In the genomic region with DNA sequence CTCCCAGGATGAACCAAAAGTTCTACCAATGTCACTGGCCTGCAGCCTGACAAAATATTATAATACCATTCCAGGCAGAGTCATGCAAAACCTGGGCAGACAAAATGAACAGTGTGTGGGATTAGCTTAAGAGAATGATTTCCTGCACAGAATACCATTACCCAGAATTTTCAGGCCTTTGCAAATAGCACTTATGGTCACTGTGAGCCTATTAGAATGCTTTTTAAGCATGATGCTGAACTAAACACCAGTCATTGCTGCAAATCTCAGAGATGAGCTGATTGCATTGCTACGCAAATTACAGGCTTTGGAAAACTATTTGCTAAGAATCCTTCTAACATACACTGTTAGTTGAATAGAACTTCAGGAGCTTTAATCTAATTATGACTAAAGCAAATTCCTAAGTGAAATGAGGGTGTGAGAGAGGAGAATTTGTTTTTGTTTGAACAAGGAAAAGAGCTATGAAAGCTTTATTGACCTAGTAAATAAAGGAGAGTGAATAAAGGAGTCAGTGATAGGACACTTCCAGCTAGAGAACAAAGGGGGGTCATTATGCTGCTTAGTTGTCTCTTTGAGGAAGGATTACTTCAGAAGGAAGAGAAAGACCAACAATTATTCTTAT, we compare ENCODE assay signal across 19 cellular contexts.
DNase-seq lines count a peak whose midpoint lies in the region; ATAC-seq and TF ChIP-seq lines count a peak whose summit lies in the region.
"Had no signal": no experiment of that assay in that cellular context is flagged by ENCODE, and none has a peak within 500 bp of the region (broad histone marks: within the 10 kb centered on the region; RNA-seq: fewer than 3 reads in every experiment).

No MANE protein-coding gene starts in this region.

- H3K79me1 ChIP-seq in mesenchymal stem cell (replicated peaks; ENCODE audit: low read length, poor library complexity, severe bottlenecking), result no peaks in the 10 kb centered on the region

- no peak overlapping the region for H4K91ac ChIP-seq in mesenchymal stem cell (ENCODE audit: low read length)

- no peak overlapping the region for H3K14ac ChIP-seq in mesenchymal stem cell (ENCODE audit: low read length in 2 of 2)

- H2BK12ac ChIP-seq in mesenchymal stem cell (ENCODE audit: low read length in 2 of 2), result no peak overlapping the region

- H3K4me3 Mint-ChIP-seq in GM23338, result no peak overlapping the region
- H3K4me3 Mint-ChIP-seq in endodermal cell, result no peak overlapping the region
- H3K4me3 Mint-ChIP-seq in neural crest cell, result peak overlapping the region; percentile 6

- DNase-seq in GM23338 (ENCODE audit: low spot score) (peak; percentile 25), NCI-H526 (lab: John Stamatoyannopoulos, UW) (peak; percentile 15 to 59), endodermal cell (no peak), neural crest cell (ENCODE audit: low read depth, low spot score) (no peak), NCI-H2107 treated with DMSO at 0.1 percent for 48 hours (lab: John Stamatoyannopoulos, UW; ENCODE audit: unreplicated experiment) (no peak), substantia nigra (lab: John Stamatoyannopoulos, UW) (no peak), mesenchymal stem cell (no peak)
- DNase-seq: activated CD4-positive, alpha-beta T cell treated with anti-CD3 and anti-CD28 coated beads for 48 hours; activated naive CD4-positive, alpha-beta T cell treated with anti-CD3 and anti-CD28 coated beads, Interleukin-2, amount 50 U/mL, for 16 hours; aorta; effector memory CD4-positive, alpha-beta T cell; GM23248; KBM-7; NCI-H524; SHP77; stimulated activated naive CD4-positive, alpha-beta T cell had no signal

- H2AK5ac ChIP-seq in mesenchymal stem cell (ENCODE audit: low read length, severe bottlenecking), result no peak overlapping the region

- no peak overlapping the region for H4K8ac ChIP-seq in mesenchymal stem cell (ENCODE audit: low read length)

- no peaks in the 10 kb centered on the region for H3K27me3 ChIP-seq in GM23338 (ENCODE audit: insufficient read depth)
- H3K27me3 ChIP-seq in endodermal cell (ENCODE audit: control insufficient read depth, insufficient read depth, low read length, poor library complexity, severe bottlenecking), result no peaks in the 10 kb centered on the region
- no peaks in the 10 kb centered on the region for H3K27me3 ChIP-seq in mesenchymal stem cell (ENCODE audit: control insufficient read depth in 1 of 2, insufficient read depth in 1 of 2, low read length in 2 of 2)

- H2AFZ ChIP-seq in GM23338, result no peak overlapping the region
- no peak overlapping the region for H2AFZ ChIP-seq in mesenchymal stem cell (ENCODE audit: low read depth, low read length)
- H2AFZ ChIP-seq: GM23248, parathyroid adenoma had no signal

- no peak overlapping the region for H3K4ac ChIP-seq in mesenchymal stem cell (ENCODE audit: low read depth in 1 of 2, low read length in 2 of 2)

- H3K27ac ChIP-seq in GM23338 (ENCODE audit: low read depth) (no peak overlapping the region), endodermal cell (ENCODE audit: low read depth, low read length) (no peak overlapping the region), substantia nigra (ENCODE audit: low read depth, low read length, poor library complexity, severe bottlenecking) (no peak overlapping the region), mesenchymal stem cell (ENCODE audit: low read length, poor library complexity, severe bottlenecking) (no peak overlapping the region)
- H3K27ac ChIP-seq: C4-2B, GM23248, parathyroid adenoma had no signal

- no peaks in the 10 kb centered on the region for H3K79me2 ChIP-seq in GM23338 (replicated peaks; ENCODE audit: insufficient read depth)
- H3K79me2 ChIP-seq: parathyroid adenoma had no signal

- peak overlapping the region; percentile 7; the same call in 1 of the 2 replicates for H3K4me2 ChIP-seq in GM23338
- no peak overlapping the region for H3K4me2 ChIP-seq in mesenchymal stem cell (ENCODE audit: low read length, poor library complexity, severe bottlenecking)

- no peaks in the 10 kb centered on the region for H4K20me1 ChIP-seq in GM23338 (replicated peaks; ENCODE audit: insufficient read depth)

- H3K18ac ChIP-seq in mesenchymal stem cell (ENCODE audit: low read depth in 1 of 2, low read length in 2 of 2), result no peak overlapping the region

- H3K4me1 Mint-ChIP-seq in GM23338 (peaks cover 12% of the 10 kb centered on the region; the same call in 2 of the 3 replicates), endodermal cell (peaks cover 41% of the 10 kb centered on the region), neural crest cell (peaks cover 33% of the 10 kb centered on the region)

- H3K36me3 ChIP-seq in GM23338 (ENCODE audit: insufficient read depth) (no peaks in the 10 kb centered on the region), endodermal cell (ENCODE audit: control insufficient read depth, insufficient read depth, low read length) (no peaks in the 10 kb centered on the region), mesenchymal stem cell (ENCODE audit: control insufficient read depth in 1 of 2, insufficient read depth in 2 of 2, low read depth in 1 of 2, low read length in 2 of 2) (no peaks in the 10 kb centered on the region)

- H3K9ac ChIP-seq in endodermal cell (ENCODE audit: extremely low read depth, low read length, poor library complexity, severe bottlenecking) (no peak overlapping the region), mesenchymal stem cell (ENCODE audit: low read length) (no peak overlapping the region)
- H3K9ac ChIP-seq: GM23248, parathyroid adenoma had no signal

- peak; percentile 67 for ATAC-seq in GM23338
- ATAC-seq in GM18868 (IDR thresholded peaks at IDR 0.05; ENCODE audit: unreplicated experiment), result no peak

- no peak overlapping the region for H3K23ac ChIP-seq in mesenchymal stem cell (ENCODE audit: low read length in 2 of 2)

- peaks cover 13% of the 10 kb centered on the region for H3K4me1 ChIP-seq in GM23338 (ENCODE audit: insufficient read depth)
- peaks cover 22% of the 10 kb centered on the region for H3K4me1 ChIP-seq in endodermal cell (ENCODE audit: control insufficient read depth, insufficient read depth, low read length)
- peaks cover 1% of the 10 kb centered on the region for H3K4me1 ChIP-seq in mesenchymal stem cell (ENCODE audit: control insufficient read depth, insufficient read depth, low read depth, low read length)
- H3K4me1 ChIP-seq: parathyroid adenoma had no signal

- H3K9me2 ChIP-seq in GM23338 (ENCODE audit: insufficient read depth), result no peaks in the 10 kb centered on the region

- H3K9me3 Mint-ChIP-seq in GM23338 (no peaks in the 10 kb centered on the region), endodermal cell (peaks cover 2% of the 10 kb centered on the region), neural crest cell (peaks cover 2% of the 10 kb centered on the region)

- TF ChIP-seq CTCF in GM23338 (conservative IDR thresholded peaks at IDR 0.05; ENCODE audit: low read depth in 2 of 2) (no peak), endodermal cell (conservative IDR thresholded peaks at IDR 0.05) (no peak), neural crest cell (conservative IDR thresholded peaks at IDR 0.05) (no peak)

- H3K27ac Mint-ChIP-seq in GM23338 (no peak overlapping the region), endodermal cell (no peak overlapping the region), neural crest cell (ENCODE audit: unreplicated experiment) (peak overlapping the region; percentile 43)

- no peak overlapping the region for H2BK5ac ChIP-seq in mesenchymal stem cell (ENCODE audit: low read depth, low read length, poor library complexity, severe bottlenecking)

- H3K4me3 ChIP-seq in GM23338 (no peak overlapping the region), endodermal cell (ENCODE audit: low read length) (peak overlapping the region; percentile 47), mesenchymal stem cell (ENCODE audit: insufficient read depth in 1 of 2, low read depth in 1 of 2, low read length in 2 of 2) (no peak overlapping the region)
- H3K4me3 ChIP-seq: GM23248 had no signal

- H2BK120ac ChIP-seq in mesenchymal stem cell (ENCODE audit: low read depth, low read length), result no peak overlapping the region

- no peaks in the 10 kb centered on the region for H3K36me3 Mint-ChIP-seq in GM23338 (ENCODE audit: low read depth)
- H3K36me3 Mint-ChIP-seq in endodermal cell (ENCODE audit: low read depth), result no peaks in the 10 kb centered on the region
- peaks cover 3% of the 10 kb centered on the region for H3K36me3 Mint-ChIP-seq in neural crest cell (ENCODE audit: low read depth)

- WGBS in endodermal cell (ENCODE audit: insufficient coverage in 1 of 2, insufficient read length in 1 of 2), 2 experiments, result 27% methylated on average over 1 of the region's 1 CpG; no CpG with 5 or more reads in 1 of the 2 experiments
- WGBS in mesenchymal stem cell, result no CpG with 5 or more reads among the region's 1 CpG

- H3K27me3 Mint-ChIP-seq in GM23338 (ENCODE audit: insufficient read depth, low read depth, poor library complexity) (peaks cover 2% of the 10 kb centered on the region), endodermal cell (ENCODE audit: insufficient read depth) (peaks cover 31% of the 10 kb centered on the region), neural crest cell (ENCODE audit: low read depth) (no peaks in the 10 kb centered on the region)

- H3K9me3 ChIP-seq in endodermal cell (ENCODE audit: control insufficient read depth, low read length) (peaks cover 6% of the 10 kb centered on the region), mesenchymal stem cell (ENCODE audit: control insufficient read depth, low read length) (no peaks in the 10 kb centered on the region)

- no peak overlapping the region for H2BK15ac ChIP-seq in mesenchymal stem cell (ENCODE audit: low read depth, poor library complexity, severe bottlenecking)

- H3F3A ChIP-seq in GM23338 (replicated peaks; ENCODE audit: low read depth), result no peaks in the 10 kb centered on the region

TF ChIP-seq in GM23338, 12 proteins besides CTCF, POLR2A, EP300 and RAD21 (continues in another document):
- TF ChIP-seq ZNF331 (CRISPR knock-in tag; IDR thresholded peaks at IDR 0.05; ENCODE audit: low read depth) (no peak), EZH2 (IDR thresholded peaks at IDR 0.05; ENCODE audit: low read depth, unreplicated experiment) (no peak), ZNF114 (CRISPR knock-in tag; IDR thresholded peaks at IDR 0.05) (no peak)

Comparison
In these comparisons a context has a peak if more than half of its experiments do, and no peak if none do; other contexts are left out.
1. DNase-seq: peak in GM23338 (single experiment) and NCI-H526 (2 of 2); none in endodermal cell (single experiment), neural crest cell (single experiment), NCI-H2107 treated with DMSO at 0.1 percent for 48 hours (single experiment), substantia nigra (0 of 49) and mesenchymal stem cell (single experiment).